23 cellular contexts compared by ENCODE assay signal in the genomic region with DNA sequence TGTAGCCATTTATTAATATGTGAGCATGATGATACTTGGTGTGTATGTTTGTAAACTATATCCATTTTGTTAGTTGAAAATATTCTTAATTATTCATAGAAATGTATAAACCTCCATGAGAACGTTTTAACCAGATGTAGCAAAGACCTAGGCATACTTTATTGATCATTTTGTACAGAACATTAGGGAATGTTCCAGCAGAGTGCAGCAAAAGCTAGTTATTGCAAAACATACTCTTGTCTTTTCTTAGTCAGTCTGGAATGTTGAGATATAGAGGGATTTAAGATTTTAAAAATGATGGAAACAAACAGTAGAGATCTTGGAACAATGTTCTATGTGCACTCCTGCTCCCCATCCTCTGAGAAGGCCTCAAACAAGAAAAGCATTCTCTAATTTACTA.
DNase-seq lines count a peak whose midpoint lies in the region; ATAC-seq and TF ChIP-seq lines count a peak whose summit lies in the region.
"Had no signal": no experiment of that assay in that cellular context is flagged by ENCODE, and none has a peak within 500 bp of the region (broad histone marks: within the 10 kb centered on the region; RNA-seq: fewer than 3 reads in every experiment).

No MANE protein-coding gene starts in this region.

- WGBS in SK-N-SH (ENCODE audit: low lambda C conversion rate): 11% methylated on average over 1 of the region's 1 CpG

- no peak overlapping the region for H3K4me3 ChIP-seq in SK-N-SH (ENCODE audit: low read depth in 2 of 2, low read length in 1 of 2)
- H3K4me3 ChIP-seq: Peyer's patch, right atrium auricular region, SK-N-MC, transverse colon had no signal

- no peak overlapping the region for H3K4me2 ChIP-seq in SK-N-SH

- no peak overlapping the region for H3K27ac ChIP-seq in SK-N-SH (ENCODE audit: low read depth in 2 of 2, low read length in 1 of 2)
- H3K27ac ChIP-seq: Peyer's patch, right atrium auricular region, SK-N-MC, transverse colon had no signal

- no peak for TF ChIP-seq EP300 in SK-N-SH (IDR thresholded peaks at IDR 0.05; ENCODE audit: borderline replicate concordance in 1 of 2, low read depth in 1 of 2, low read length in 1 of 2)

- no peaks in the 10 kb centered on the region; the same call in 1 of the 2 replicates for H3K9me2 ChIP-seq in SK-N-SH

- no peak overlapping the region for H3K4me3 Mint-ChIP-seq in chondrocyte (ENCODE audit: unreplicated experiment)
- H3K4me3 Mint-ChIP-seq: activated naive CD8-positive, alpha-beta T cell treated with anti-CD3 and anti-CD28 coated beads, Interleukin-2, amount 50 U/mL, for 24 hours; activated T-helper 17 cell treated with anti-CD3 and anti-CD28 coated beads, Interleukin-2, amount 50 U/mL, for 72 hours; mesothelial cell of epicardium had no signal

- no peaks in the 10 kb centered on the region for H3K79me2 ChIP-seq in SK-N-SH (ENCODE audit: insufficient read depth)

- DNase-seq in SK-N-SH: no peak
- no peak for DNase-seq in chondrocyte (ENCODE audit: low spot score)
- no peak for DNase-seq in left lobe of liver (ENCODE audit: low spot score)
- DNase-seq in stromal cell of bone marrow (ENCODE audit: low read depth): peak; percentile 18
- DNase-seq in UCSD-AML1 (lab: John Stamatoyannopoulos, UW; ENCODE audit: unreplicated experiment): no peak
- DNase-seq: activated CD4-positive, CD25-positive, alpha-beta regulatory T cell treated with anti-CD3 and anti-CD28 coated beads, Interleukin-2, amount 50 U/mL, for 72 hours; activated naive CD8-positive, alpha-beta T cell treated with anti-CD3 and anti-CD28 coated beads, Interleukin-2, amount 50 U/mL, for 24 hours; caudate nucleus; H7; Kasumi-1; NCI-H146; NCI-H774; Peyer's patch; stimulated activated naive CD8-positive, alpha-beta T cell treated with anti-CD3 and anti-CD28 coated beads, Interleukin-15, Interleukin-2, amounts not matched to agents 100 U/mL and 50 U/mL, for 24 hours; T-helper 9 cell; transverse colon had no signal

- H3K4me1 Mint-ChIP-seq in chondrocyte (ENCODE audit: low read depth): no peaks in the 10 kb centered on the region
- H3K4me1 Mint-ChIP-seq: activated naive CD8-positive, alpha-beta T cell treated with anti-CD3 and anti-CD28 coated beads, Interleukin-2, amount 50 U/mL, for 24 hours; activated T-helper 17 cell treated with anti-CD3 and anti-CD28 coated beads, Interleukin-2, amount 50 U/mL, for 72 hours had no signal

- ATAC-seq in SK-N-SH treated with all-trans-retinoic acid at 6 μM for 48 hours (no peak), left lobe of liver (peak; percentile 66), HG02870 (IDR thresholded peaks at IDR 0.05; ENCODE audit: unreplicated experiment) (no peak), HG02840 (IDR thresholded peaks at IDR 0.05; ENCODE audit: low FRiP score, unreplicated experiment) (no peak)
- ATAC-seq: activated naive CD8-positive, alpha-beta T cell treated with anti-CD3 and anti-CD28 coated beads, Interleukin-2, amount 50 U/mL, for 24 hours; activated T-helper 17 cell treated with anti-CD3 and anti-CD28 coated beads, Interleukin-2, amount 50 U/mL, for 72 hours; stimulated activated naive CD8-positive, alpha-beta T cell treated with anti-CD3 and anti-CD28 coated beads, Interleukin-15, Interleukin-2, amounts not matched to agents 100 U/mL and 50 U/mL, for 24 hours had no signal

- no peak overlapping the region for H2AFZ ChIP-seq in SK-N-SH (ENCODE audit: low read depth)

- POLR2A ChIA-PET in SK-N-SH (lab: Yijun Ruan, JAX): no interaction called here

- H3K4me1 ChIP-seq in SK-N-SH (ENCODE audit: control insufficient read depth in 1 of 2, insufficient read depth in 2 of 2, low read depth in 1 of 2, low read length in 1 of 2): no peaks in the 10 kb centered on the region
- H3K4me1 ChIP-seq: Peyer's patch, right atrium auricular region, transverse colon had no signal

- no peaks in the 10 kb centered on the region for H3K27me3 ChIP-seq in SK-N-SH (ENCODE audit: insufficient read depth)
- H3K27me3 ChIP-seq: Peyer's patch, right atrium auricular region, transverse colon had no signal

- H3F3A ChIP-seq in SK-N-SH (replicated peaks; ENCODE audit: insufficient read depth): no peaks in the 10 kb centered on the region

- no peaks in the 10 kb centered on the region for H3K27me3 Mint-ChIP-seq in chondrocyte (ENCODE audit: low read depth)
- H3K27me3 Mint-ChIP-seq: activated naive CD8-positive, alpha-beta T cell treated with anti-CD3 and anti-CD28 coated beads, Interleukin-2, amount 50 U/mL, for 24 hours; activated T-helper 17 cell treated with anti-CD3 and anti-CD28 coated beads, Interleukin-2, amount 50 U/mL, for 72 hours had no signal

- CTCF ChIA-PET in SK-N-SH (lab: Yijun Ruan, JAX): no interaction called here

- H3K9me3 ChIP-seq in SK-N-SH: no peaks in the 10 kb centered on the region
- H3K9me3 ChIP-seq: Peyer's patch, right atrium auricular region, transverse colon had no signal

- no peaks in the 10 kb centered on the region for H3K36me3 ChIP-seq in SK-N-SH (replicated peaks in 1 of 2; ENCODE audit: control insufficient read depth in 1 of 2, insufficient read depth in 2 of 2, low read length in 1 of 2)
- H3K36me3 ChIP-seq: Peyer's patch, right atrium auricular region, transverse colon had no signal

- H4K20me1 ChIP-seq in SK-N-SH (ENCODE audit: insufficient read depth): no peaks in the 10 kb centered on the region

- no peak overlapping the region for H3K9ac ChIP-seq in SK-N-SH

- no peaks in the 10 kb centered on the region for H3K9me3 Mint-ChIP-seq in chondrocyte (ENCODE audit: low read depth)
- H3K9me3 Mint-ChIP-seq: activated naive CD8-positive, alpha-beta T cell treated with anti-CD3 and anti-CD28 coated beads, Interleukin-2, amount 50 U/mL, for 24 hours; activated T-helper 17 cell treated with anti-CD3 and anti-CD28 coated beads, Interleukin-2, amount 50 U/mL, for 72 hours had no signal

- no peaks in the 10 kb centered on the region for H3K36me3 Mint-ChIP-seq in chondrocyte (ENCODE audit: low read depth)
- H3K36me3 Mint-ChIP-seq: mesothelial cell of epicardium had no signal

- TF ChIP-seq RAD21 in SK-N-SH (IDR thresholded peaks at IDR 0.05; ENCODE audit: low read length): peak; percentile 46

- TF ChIP-seq CTCF in SK-N-SH (IDR thresholded peaks at IDR 0.05) (peak; percentile 29), chondrocyte (IDR thresholded peaks at IDR 0.05) (peak; percentile 66)

- no peak overlapping the region for H3K27ac Mint-ChIP-seq in chondrocyte (ENCODE audit: unreplicated experiment)
- H3K27ac Mint-ChIP-seq: activated naive CD8-positive, alpha-beta T cell treated with anti-CD3 and anti-CD28 coated beads, Interleukin-2, amount 50 U/mL, for 24 hours; activated T-helper 17 cell treated with anti-CD3 and anti-CD28 coated beads, Interleukin-2, amount 50 U/mL, for 72 hours; mesothelial cell of epicardium had no signal

TF ChIP-seq in SK-N-SH, 30 proteins besides CTCF, POLR2A, EP300 and RAD21 (continues in another document):
- TF ChIP-seq IRF3 (IDR thresholded peaks at IDR 0.05; ENCODE audit: low read depth, low read length) (no peak), CHD2 (IDR thresholded peaks at IDR 0.05; ENCODE audit: low read length, partially characterized antibody) (no peak), MXI1 (IDR thresholded peaks at IDR 0.05; ENCODE audit: low read depth, low read length) (no peak)
- TF ChIP-seq, protein P1, sequence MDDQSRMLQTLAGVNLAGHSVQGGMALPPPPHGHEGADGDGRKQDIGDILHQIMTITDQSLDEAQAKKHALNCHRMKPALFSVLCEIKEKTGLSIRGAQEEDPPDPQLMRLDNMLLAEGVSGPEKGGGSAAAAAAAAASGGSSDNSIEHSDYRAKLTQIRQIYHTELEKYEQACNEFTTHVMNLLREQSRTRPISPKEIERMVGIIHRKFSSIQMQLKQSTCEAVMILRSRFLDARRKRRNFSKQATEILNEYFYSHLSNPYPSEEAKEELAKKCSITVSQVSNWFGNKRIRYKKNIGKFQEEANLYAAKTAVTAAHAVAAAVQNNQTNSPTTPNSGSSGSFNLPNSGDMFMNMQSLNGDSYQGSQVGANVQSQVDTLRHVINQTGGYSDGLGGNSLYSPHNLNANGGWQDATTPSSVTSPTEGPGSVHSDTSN (IDR thresholded peaks at IDR 0.05): no peak

TF ChIP-seq in SK-N-SH treated with all-trans-retinoic acid at 6 μM for 48 hours, 23 proteins besides CTCF, POLR2A, EP300 and RAD21:
- TF ChIP-seq PATZ1 (CRISPR knock-in tag; IDR thresholded peaks at IDR 0.05; ENCODE audit: borderline replicate concordance) (no peak), ZFP3 (CRISPR knock-in tag; IDR thresholded peaks at IDR 0.05) (no peak)
